Comparison of ENCODE assay signal across 15 cellular contexts in the genomic region with DNA sequence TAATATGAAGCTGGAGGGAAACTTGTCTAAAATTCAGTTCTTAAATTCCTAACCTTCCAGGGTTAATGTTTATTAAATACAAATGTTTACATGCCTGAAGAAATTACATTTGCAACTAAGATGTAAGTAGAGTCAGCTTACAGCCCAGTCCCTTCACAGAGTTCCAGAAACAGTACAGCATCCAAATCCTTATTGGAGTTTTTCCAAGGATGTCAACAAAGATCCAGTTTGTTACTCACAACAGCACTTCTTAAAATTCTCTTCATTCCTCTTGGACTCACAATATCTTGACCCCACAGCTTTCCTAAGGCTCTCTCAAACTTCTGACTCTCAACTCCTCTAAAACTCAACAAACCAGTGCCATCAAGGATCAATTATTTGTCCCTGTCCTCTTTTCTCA. TPM values are rescaled to one million over a fixed set of nuclear protein-coding genes. Genes with fewer than 3 reads are reported as not detected.
DNase-seq lines count a peak whose midpoint lies in the region; ATAC-seq and TF ChIP-seq lines count a peak whose summit lies in the region.
"Had no signal": no experiment of that assay in that cellular context is flagged by ENCODE, and none has a peak within 500 bp of the region (broad histone marks: within the 10 kb centered on the region; RNA-seq: fewer than 3 reads in every experiment).

No MANE protein-coding gene starts in this region.

- no peak overlapping the region for H3K27ac ChIP-seq in liver (ENCODE audit: low read depth in 1 of 2, low read length in 2 of 2)
- H3K27ac ChIP-seq in right lobe of liver, result no peak overlapping the region
- H3K27ac ChIP-seq: C4-2B had no signal

- H3K27me3 ChIP-seq in liver (ENCODE audit: control insufficient read depth in 4 of 4, insufficient read depth in 4 of 4, low read length in 3 of 4), result no peaks in the 10 kb centered on the region
- H3K27me3 ChIP-seq in right lobe of liver, result no peaks in the 10 kb centered on the region
- H3K27me3 ChIP-seq: BE2C had no signal

- no peaks in the 10 kb centered on the region for H3K9me3 ChIP-seq in liver (ENCODE audit: control insufficient read depth in 4 of 4, low read length in 3 of 4)
- H3K9me3 ChIP-seq in right lobe of liver, result no peaks in the 10 kb centered on the region
- H3K9me3 ChIP-seq: BE2C, HAP-1 had no signal

- TF ChIP-seq POLR2A in right lobe of liver (IDR thresholded peaks at IDR 0.05), result no peak

- DNase-seq in right lobe of liver (no peak), fibroblast of peridontal ligament (ENCODE audit: extremely low read depth) (peak; percentile 36), pons (ENCODE audit: low spot score) (peak; percentile 52), glomerular visceral epithelial cell (ENCODE audit: extremely low spot score) (no peak), NCI-H2029 treated with DMSO at 0.1 percent for 48 hours (lab: John Stamatoyannopoulos, UW) (no peak)
- DNase-seq: BE2C; CD4-positive, alpha-beta memory T cell; DMS153; DMS79 treated with DMSO at 0.1 percent for 48 hours; EL had no signal

- TF ChIP-seq CTCF in liver (IDR thresholded peaks at IDR 0.05; ENCODE audit: low read depth, low read length, missing input control) (no peak), right lobe of liver (IDR thresholded peaks at IDR 0.05) (no peak)

- no peak overlapping the region for H3K9ac ChIP-seq in liver (ENCODE audit: low read depth in 1 of 2, low read length in 2 of 2)

- peaks cover 0 to 7% (median 0%) of the 10 kb centered on the region in 4 donors for H3K4me1 ChIP-seq in liver (ENCODE audit: control insufficient read depth in 4 of 4, insufficient read depth in 4 of 4, low read length in 3 of 4)
- peaks cover 0 to 5% (median 2%) of the 10 kb centered on the region in 4 donors for H3K4me1 ChIP-seq in right lobe of liver
- H3K4me1 ChIP-seq: BE2C, HAP-1 had no signal

- ATAC-seq in right lobe of liver, result no peak
- ATAC-seq in activated CD4-positive, CD25-positive, alpha-beta regulatory T cell treated with anti-CD3 and anti-CD28 coated beads, Interleukin-2, amount 50 U/mL, for 24 hours, result no peak
- ATAC-seq: HepG2 had no signal

- H3K36me3 ChIP-seq in liver (ENCODE audit: control insufficient read depth in 4 of 4, insufficient read depth in 3 of 4, low read depth in 1 of 4, low read length in 3 of 4), result peaks cover 0 to 9% (median 8%) of the 10 kb centered on the region in 4 donors
- H3K36me3 ChIP-seq in right lobe of liver, result peaks cover 0 to 17% (median 8%) of the 10 kb centered on the region in 4 donors
- H3K36me3 ChIP-seq: BE2C, HAP-1 had no signal

- no peak overlapping the region for H3K4me3 ChIP-seq in liver (ENCODE audit: low read depth in 1 of 3, low read length in 3 of 3)
- H3K4me3 ChIP-seq in right lobe of liver, result no peak overlapping the region
- H3K4me3 ChIP-seq: HAP-1 had no signal

- no peak for TF ChIP-seq RAD21 in liver (IDR thresholded peaks at IDR 0.05)

- intact Hi-C loops in right lobe of liver (cut with DNase I), result no loop called here

TF ChIP-seq in liver, 16 proteins besides CTCF, POLR2A, EP300 and RAD21:
- no peak for TF ChIP-seq FOXA2 (IDR thresholded peaks at IDR 0.05)
- peak in 1 of 2 donors; percentile 9 for TF ChIP-seq RXRA (IDR thresholded peaks at IDR 0.05)
- TF ChIP-seq, protein P1, sequence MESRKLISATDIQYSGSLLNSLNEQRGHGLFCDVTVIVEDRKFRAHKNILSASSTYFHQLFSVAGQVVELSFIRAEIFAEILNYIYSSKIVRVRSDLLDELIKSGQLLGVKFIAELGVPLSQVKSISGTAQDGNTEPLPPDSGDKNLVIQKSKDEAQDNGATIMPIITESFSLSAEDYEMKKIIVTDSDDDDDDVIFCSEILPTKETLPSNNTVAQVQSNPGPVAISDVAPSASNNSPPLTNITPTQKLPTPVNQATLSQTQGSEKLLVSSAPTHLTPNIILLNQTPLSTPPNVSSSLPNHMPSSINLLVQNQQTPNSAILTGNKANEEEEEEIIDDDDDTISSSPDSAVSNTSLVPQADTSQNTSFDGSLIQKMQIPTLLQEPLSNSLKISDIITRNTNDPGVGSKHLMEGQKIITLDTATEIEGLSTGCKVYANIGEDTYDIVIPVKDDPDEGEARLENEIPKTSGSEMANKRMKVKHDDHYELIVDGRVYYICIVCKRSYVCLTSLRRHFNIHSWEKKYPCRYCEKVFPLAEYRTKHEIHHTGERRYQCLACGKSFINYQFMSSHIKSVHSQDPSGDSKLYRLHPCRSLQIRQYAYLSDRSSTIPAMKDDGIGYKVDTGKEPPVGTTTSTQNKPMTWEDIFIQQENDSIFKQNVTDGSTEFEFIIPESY (IDR thresholded peaks at IDR 0.05), result no peak
- TF ChIP-seq EGR1 (IDR thresholded peaks at IDR 0.05; ENCODE audit: low read depth in 2 of 2), result no peak
- peak; percentile 36 for TF ChIP-seq NR2F2 (IDR thresholded peaks at IDR 0.05)
- no peak for TF ChIP-seq FOXA1 (IDR thresholded peaks at IDR 0.05)
- TF ChIP-seq, protein P2, sequence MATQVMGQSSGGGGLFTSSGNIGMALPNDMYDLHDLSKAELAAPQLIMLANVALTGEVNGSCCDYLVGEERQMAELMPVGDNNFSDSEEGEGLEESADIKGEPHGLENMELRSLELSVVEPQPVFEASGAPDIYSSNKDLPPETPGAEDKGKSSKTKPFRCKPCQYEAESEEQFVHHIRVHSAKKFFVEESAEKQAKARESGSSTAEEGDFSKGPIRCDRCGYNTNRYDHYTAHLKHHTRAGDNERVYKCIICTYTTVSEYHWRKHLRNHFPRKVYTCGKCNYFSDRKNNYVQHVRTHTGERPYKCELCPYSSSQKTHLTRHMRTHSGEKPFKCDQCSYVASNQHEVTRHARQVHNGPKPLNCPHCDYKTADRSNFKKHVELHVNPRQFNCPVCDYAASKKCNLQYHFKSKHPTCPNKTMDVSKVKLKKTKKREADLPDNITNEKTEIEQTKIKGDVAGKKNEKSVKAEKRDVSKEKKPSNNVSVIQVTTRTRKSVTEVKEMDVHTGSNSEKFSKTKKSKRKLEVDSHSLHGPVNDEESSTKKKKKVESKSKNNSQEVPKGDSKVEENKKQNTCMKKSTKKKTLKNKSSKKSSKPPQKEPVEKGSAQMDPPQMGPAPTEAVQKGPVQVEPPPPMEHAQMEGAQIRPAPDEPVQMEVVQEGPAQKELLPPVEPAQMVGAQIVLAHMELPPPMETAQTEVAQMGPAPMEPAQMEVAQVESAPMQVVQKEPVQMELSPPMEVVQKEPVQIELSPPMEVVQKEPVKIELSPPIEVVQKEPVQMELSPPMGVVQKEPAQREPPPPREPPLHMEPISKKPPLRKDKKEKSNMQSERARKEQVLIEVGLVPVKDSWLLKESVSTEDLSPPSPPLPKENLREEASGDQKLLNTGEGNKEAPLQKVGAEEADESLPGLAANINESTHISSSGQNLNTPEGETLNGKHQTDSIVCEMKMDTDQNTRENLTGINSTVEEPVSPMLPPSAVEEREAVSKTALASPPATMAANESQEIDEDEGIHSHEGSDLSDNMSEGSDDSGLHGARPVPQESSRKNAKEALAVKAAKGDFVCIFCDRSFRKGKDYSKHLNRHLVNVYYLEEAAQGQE (IDR thresholded peaks at IDR 0.05), result no peak
- TF ChIP-seq, protein P3, sequence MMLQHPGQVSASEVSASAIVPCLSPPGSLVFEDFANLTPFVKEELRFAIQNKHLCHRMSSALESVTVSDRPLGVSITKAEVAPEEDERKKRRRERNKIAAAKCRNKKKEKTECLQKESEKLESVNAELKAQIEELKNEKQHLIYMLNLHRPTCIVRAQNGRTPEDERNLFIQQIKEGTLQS (IDR thresholded peaks at IDR 0.05), result no peak
- TF ChIP-seq, protein P4, sequence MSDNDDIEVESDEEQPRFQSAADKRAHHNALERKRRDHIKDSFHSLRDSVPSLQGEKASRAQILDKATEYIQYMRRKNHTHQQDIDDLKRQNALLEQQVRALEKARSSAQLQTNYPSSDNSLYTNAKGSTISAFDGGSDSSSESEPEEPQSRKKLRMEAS (IDR thresholded peaks at IDR 0.05), result no peak
- TF ChIP-seq TAF1 (conservative IDR thresholded peaks at IDR 0.05), result no peak
- TF ChIP-seq GABPA (IDR thresholded peaks at IDR 0.05 in 1 of 2, conservative IDR thresholded peaks at IDR 0.05 in 1 of 2), result no peak
- TF ChIP-seq HNF4G (IDR thresholded peaks at IDR 0.05), result no peak
- TF ChIP-seq SP1 (IDR thresholded peaks at IDR 0.05), result no peak
- no peak for TF ChIP-seq JUND (IDR thresholded peaks at IDR 0.05)
- no peak for TF ChIP-seq YY1 (IDR thresholded peaks at IDR 0.05)
TF ChIP-seq in liver: peak in this region for 2.

RNA-seq across cellular contexts. Expression of a gene that starts 50.1 kb away (rescaled TPM):
- 1 to 10 TPM; 7.0 to 7.1 TPM for total RNA-seq in liver
- polyA plus RNA-seq in liver, result 10 to 100 TPM in 1 of 2 donors, 1 to 10 TPM in 1; 5.8 to 11.1 TPM
- total RNA-seq in right lobe of liver, result 10 to 100 TPM in 2 of 6 experiments, 1 to 10 TPM in 4; 3.3 to 13.2 (median 8.0) TPM

Comparison
In these comparisons a context has a peak if more than half of its experiments do, and no peak if none do; other contexts are left out.
1. DNase-seq: peak in fibroblast of peridontal ligament (single experiment) and pons (single experiment); none in right lobe of liver (0 of 3), glomerular visceral epithelial cell (single experiment) and NCI-H2029 treated with DMSO at 0.1 percent for 48 hours (single experiment).